Comparison of ENCODE assay signal across 26 cellular contexts in genomic region chr6:78150425-78150824, GRCh38.
DNase-seq lines count a peak whose midpoint lies in the region; ATAC-seq, FAIRE-seq and TF ChIP-seq lines count a peak whose summit lies in the region.
"Had no signal": no experiment of that assay in that cellular context is flagged by ENCODE, and none has a peak within 500 bp of the region (broad histone marks: within the 10 kb centered on the region; RNA-seq: fewer than 3 reads in every experiment).

No MANE protein-coding gene starts in this region.

- BruUV-seq in HepG2 (replicated peaks; lab: Mats Ljungman, UMichigan): no TSS peak
- BruUV-seq in K562 (replicated peaks; lab: Mats Ljungman, UMichigan): no TSS peak

- no peak overlapping the region for H3K4me3 Mint-ChIP-seq in stimulated activated naive B cell treated with anti-CD40 and anti-IgM and Interleukin-4, amounts not matched to agents 10 μg/mL and 1 μg/mL and 100 μg/mL, for 72 hours
- no peak overlapping the region for H3K4me3 Mint-ChIP-seq in natural killer cell
- H3K4me3 Mint-ChIP-seq: CD14-positive monocyte; CD4-positive, alpha-beta memory T cell; CD4-positive, CD25-positive, alpha-beta regulatory T cell; CD8-positive, alpha-beta memory T cell had no signal

- H3K27me3 ChIP-seq in HepG2 (ENCODE audit: control insufficient read depth in 1 of 2, insufficient read depth in 2 of 2, low read length in 2 of 2): no peaks in the 10 kb centered on the region
- no peaks in the 10 kb centered on the region for H3K27me3 ChIP-seq in right lobe of liver
- no peaks in the 10 kb centered on the region for H3K27me3 ChIP-seq in K562 (ENCODE audit: control insufficient read depth in 2 of 2, insufficient read depth in 2 of 2, low read length in 2 of 2)
- H3K27me3 ChIP-seq: BE2C, BLaER1 had no signal

- H3K4me3 ChIP-seq in HepG2 (replicated peaks in 1 of 3; ENCODE audit: insufficient read depth in 1 of 3, low read depth in 2 of 3, low read length in 3 of 3): no peak overlapping the region
- H3K4me3 ChIP-seq in right lobe of liver: no peak overlapping the region
- no peak overlapping the region for H3K4me3 ChIP-seq in K562
- H3K4me3 ChIP-seq: BLaER1, GM12878 had no signal

- POLR2A ChIA-PET in HepG2 (lab: Yijun Ruan, JAX): no interaction called here
- POLR2A ChIA-PET in K562 (lab: Yijun Ruan, JAX): no interaction called here

- H3K4me2 ChIP-seq in HepG2 (ENCODE audit: low read depth, low read length): no peak overlapping the region
- no peak overlapping the region for H3K4me2 ChIP-seq in K562 (ENCODE audit: insufficient read depth, low read length)
- H3K4me2 ChIP-seq: BLaER1 had no signal

- H3K36me3 ChIP-seq in HepG2 (replicated peaks in 1 of 2; ENCODE audit: control insufficient read depth in 1 of 2, insufficient read depth in 2 of 2, low read length in 2 of 2) (no peaks in the 10 kb centered on the region), right lobe of liver (no peaks in the 10 kb centered on the region), K562 (ENCODE audit: control insufficient read depth, insufficient read depth, low read length) (no peaks in the 10 kb centered on the region)
- H3K36me3 ChIP-seq: BE2C, BLaER1 had no signal

- H3K9me3 Mint-ChIP-seq in stimulated activated naive B cell treated with anti-CD40 and anti-IgM and Interleukin-4, amounts not matched to agents 10 μg/mL and 1 μg/mL and 100 μg/mL, for 72 hours: peaks cover 8 to 10% of the 10 kb centered on the region in 2 donors
- peaks cover 4 to 18% of the 10 kb centered on the region in 2 donors for H3K9me3 Mint-ChIP-seq in natural killer cell

- H3K9ac ChIP-seq in HepG2 (ENCODE audit: insufficient read depth, low read depth, low read length): no peak overlapping the region
- no peak overlapping the region for H3K9ac ChIP-seq in K562 (ENCODE audit: insufficient read depth in 1 of 2, low read depth in 2 of 2, low read length in 2 of 2)
- H3K9ac ChIP-seq: BLaER1 had no signal

- H3K4me1 ChIP-seq in HepG2 (ENCODE audit: insufficient read depth, low read length) (no peaks in the 10 kb centered on the region), right lobe of liver (no peaks in the 10 kb centered on the region), K562 (replicated peaks in 1 of 2; ENCODE audit: control insufficient read depth in 2 of 2, insufficient read depth in 2 of 2, low read length in 2 of 2) (no peaks in the 10 kb centered on the region)
- H3K4me1 ChIP-seq: BE2C, BLaER1 had no signal

- CTCF ChIA-PET in HepG2 (lab: Yijun Ruan, JAX; ENCODE audit: low intra/inter-chr PET ratio, low total read pairs): no interaction called here
- CTCF ChIA-PET in K562 (lab: Yijun Ruan, JAX; ENCODE audit: low intra/inter-chr PET ratio): no interaction called here

- H3K4me1 Mint-ChIP-seq in stimulated activated naive B cell treated with anti-CD40 and anti-IgM and Interleukin-4, amounts not matched to agents 10 μg/mL and 1 μg/mL and 100 μg/mL, for 72 hours: no peaks in the 10 kb centered on the region
- H3K4me1 Mint-ChIP-seq in natural killer cell: no peaks in the 10 kb centered on the region
- H3K4me1 Mint-ChIP-seq: CD14-positive monocyte; CD4-positive, alpha-beta memory T cell; CD4-positive, CD25-positive, alpha-beta regulatory T cell; CD8-positive, alpha-beta memory T cell had no signal

- H3K27me3 Mint-ChIP-seq in stimulated activated naive B cell treated with anti-CD40 and anti-IgM and Interleukin-4, amounts not matched to agents 10 μg/mL and 1 μg/mL and 100 μg/mL, for 72 hours: no peaks in the 10 kb centered on the region
- no peaks in the 10 kb centered on the region for H3K27me3 Mint-ChIP-seq in natural killer cell (ENCODE audit: low read depth in 2 of 2)
- H3K27me3 Mint-ChIP-seq: CD4-positive, alpha-beta memory T cell; CD4-positive, CD25-positive, alpha-beta regulatory T cell; CD8-positive, alpha-beta memory T cell had no signal

- peaks cover 76% of the 10 kb centered on the region for H3K9me3 ChIP-seq in HepG2 (ENCODE audit: low read length)
- H3K9me3 ChIP-seq in right lobe of liver: no peaks in the 10 kb centered on the region
- no peaks in the 10 kb centered on the region for H3K9me3 ChIP-seq in K562 (replicated peaks; ENCODE audit: control insufficient read depth, insufficient read depth, low read depth, low read length)
- H3K9me3 ChIP-seq: BE2C, BLaER1 had no signal

- 0% methylated on average over 3 of the region's 3 CpGs for WGBS in HepG2 (ENCODE audit: low lambda C conversion rate)
- WGBS in right lobe of liver (ENCODE audit: insufficient coverage, low coverage, low lambda C conversion rate, missing lambda C conversion rate): 47% methylated on average over 3 of the region's 3 CpGs
- WGBS in K562 (ENCODE audit: insufficient coverage, low coverage, missing lambda C conversion rate): 0% methylated on average over 3 of the region's 3 CpGs

- intact Hi-C loops in HepG2 (cut with micrococcal nuclease; ENCODE audit: unreplicated experiment): no loop called here
- intact Hi-C loops in right lobe of liver (cut with DNase I): no loop called here
- intact Hi-C loops in K562 (cut with micrococcal nuclease): no loop called here
- intact Hi-C loops in natural killer cell (cut with micrococcal nuclease): no loop called here

- H3K27ac ChIP-seq in HepG2 (ENCODE audit: extremely low read length, insufficient read depth, low read length) (no peak overlapping the region), right lobe of liver (no peak overlapping the region), K562 (ENCODE audit: extremely low read depth, low read depth, low read length) (no peak overlapping the region)
- H3K27ac ChIP-seq: 22Rv1, BLaER1 had no signal

- in situ Hi-C loops in HepG2 (cut with HindIII; ENCODE audit: extremely low pct_ligation_motif_present, low pct_unique_long_range_greater_than_20kb): no loop called here
- in situ Hi-C loops in K562 (cut with MboI): no loop called here

- FAIRE-seq in HepG2 (lab: Jason Lieb, UNC): no peak
- no peak for FAIRE-seq in K562 (lab: Jason Lieb, UNC)
- FAIRE-seq: GM12878, GM12892, GM18507 had no signal

- no peak for ATAC-seq in HepG2
- ATAC-seq in right lobe of liver: no peak
- no peak for ATAC-seq in K562
- no peak for ATAC-seq in stimulated activated naive B cell treated with anti-CD40 and anti-IgM and Interleukin-4, amounts not matched to agents 10 μg/mL and 1 μg/mL and 100 μg/mL, for 72 hours (replicated peaks)
- no peak for ATAC-seq in natural killer cell
- ATAC-seq in HG03097 (IDR thresholded peaks at IDR 0.05; ENCODE audit: low FRiP score, unreplicated experiment): no peak
- ATAC-seq: GM12878 had no signal

- TF ChIP-seq EP300 in HepG2 (IDR thresholded peaks at IDR 0.05; ENCODE audit: low read depth in 2 of 2, low read length in 2 of 2): no peak
- no peak for TF ChIP-seq EP300 in HepG2 (CRISPR knock-in tag; IDR thresholded peaks at IDR 0.05; ENCODE audit: borderline replicate concordance)
- no peak for TF ChIP-seq EP300 in K562 (IDR thresholded peaks at IDR 0.05; ENCODE audit: low read length)

- TF ChIP-seq POLR2A in HepG2 (IDR thresholded peaks at IDR 0.05; ENCODE audit: insufficient read depth in 1 of 2, low read depth in 2 of 2, low read length in 2 of 2) (no peak), right lobe of liver (IDR thresholded peaks at IDR 0.05) (no peak), K562 (conservative IDR thresholded peaks at IDR 0.05) (no peak)

- no peaks in the 10 kb centered on the region for H3K9me1 ChIP-seq in K562 (ENCODE audit: control insufficient read depth, insufficient read depth, low read length)

- H4K20me1 ChIP-seq in HepG2 (ENCODE audit: insufficient read depth, low read length) (no peaks in the 10 kb centered on the region), K562 (replicated peaks; ENCODE audit: control insufficient read depth, insufficient read depth, low read length) (no peaks in the 10 kb centered on the region)
- H4K20me1 ChIP-seq: BLaER1 had no signal

- DNase-seq in HepG2 (ENCODE audit: low spot score): no peak
- no peak for DNase-seq in right lobe of liver
- no peak for DNase-seq in K562 (ENCODE audit: extremely low read depth in 1 of 4, low spot score in 3 of 4)
- no peak for DNase-seq in stimulated activated naive B cell treated with anti-CD40 and anti-IgM and Interleukin-4, amounts not matched to agents 10 μg/mL and 1 μg/mL and 100 μg/mL, for 72 hours
- DNase-seq in natural killer cell: no peak
- DNase-seq: ACHN; BE2C; C1 segment of cervical spinal cord; CD4-positive, alpha-beta memory T cell; CD4-positive, CD25-positive, alpha-beta regulatory T cell; CD8-positive, alpha-beta memory T cell; COR-L47; DMS 273 treated with DMSO at 0.1 percent for 48 hours; DMS153; DMS53; DMS79; DND-41; EL; GDM1 had no signal

- no peaks in the 10 kb centered on the region for H3K79me2 ChIP-seq in HepG2 (ENCODE audit: insufficient read depth, low read length)
- H3K79me2 ChIP-seq in K562 (ENCODE audit: control insufficient read depth, insufficient read depth, low read length): no peaks in the 10 kb centered on the region

- no peak overlapping the region for H2AFZ ChIP-seq in HepG2 (ENCODE audit: low read length)
- H2AFZ ChIP-seq in K562 (ENCODE audit: low read depth, low read length): no peak overlapping the region

- TF ChIP-seq CTCF in HepG2 (CRISPR knock-in tag; IDR thresholded peaks at IDR 0.05): no peak
- TF ChIP-seq CTCF in right lobe of liver (IDR thresholded peaks at IDR 0.05): no peak
- TF ChIP-seq CTCF in K562 (IDR thresholded peaks at IDR 0.05 in 2 of 3, conservative IDR thresholded peaks at IDR 0.05 in 1 of 3; ENCODE audit: insufficient read depth in 2 of 3, low read depth in 1 of 3, low read length in 3 of 3): no peak
- no peak for TF ChIP-seq CTCF in natural killer cell (IDR thresholded peaks at IDR 0.05)

- no peak for TF ChIP-seq RAD21 in HepG2 (CRISPR knock-in tag; IDR thresholded peaks at IDR 0.05)
- TF ChIP-seq RAD21 in K562 (CRISPR knock-in tag; conservative IDR thresholded peaks at IDR 0.05 in 1 of 2, IDR thresholded peaks at IDR 0.05 in 1 of 2): no peak

- peak overlapping the region; percentile 37 for H3K27ac Mint-ChIP-seq in stimulated activated naive B cell treated with anti-CD40 and anti-IgM and Interleukin-4, amounts not matched to agents 10 μg/mL and 1 μg/mL and 100 μg/mL, for 72 hours
- no peak overlapping the region for H3K27ac Mint-ChIP-seq in natural killer cell
- H3K27ac Mint-ChIP-seq: CD14-positive monocyte; CD4-positive, alpha-beta memory T cell; CD4-positive, CD25-positive, alpha-beta regulatory T cell; CD8-positive, alpha-beta memory T cell had no signal

- no peaks in the 10 kb centered on the region for H3K36me3 Mint-ChIP-seq in stimulated activated naive B cell treated with anti-CD40 and anti-IgM and Interleukin-4, amounts not matched to agents 10 μg/mL and 1 μg/mL and 100 μg/mL, for 72 hours
- no peaks in the 10 kb centered on the region for H3K36me3 Mint-ChIP-seq in natural killer cell
- H3K36me3 Mint-ChIP-seq: CD14-positive monocyte; CD4-positive, alpha-beta memory T cell; CD4-positive, CD25-positive, alpha-beta regulatory T cell; CD8-positive, alpha-beta memory T cell had no signal

TF ChIP-seq in HepG2, 621 proteins besides CTCF, POLR2A, EP300 and RAD21 (continues in another document):
- TF ChIP-seq NR2F6 (IDR thresholded peaks at IDR 0.05): no peak
- TF ChIP-seq NR2F6 (CRISPR knock-in tag; IDR thresholded peaks at IDR 0.05): no peak

TF ChIP-seq in K562, 482 proteins besides CTCF, POLR2A, EP300 and RAD21 (continues in another document):
- no peak for TF ChIP-seq SIN3A (IDR thresholded peaks at IDR 0.05; ENCODE audit: borderline replicate concordance in 2 of 2, control insufficient read depth in 1 of 2, low read depth in 2 of 2, low read length in 2 of 2)
- TF ChIP-seq ETV1 (tag; conservative IDR thresholded peaks at IDR 0.05; ENCODE audit: low read depth): no peak
- no peak for TF ChIP-seq SNRNP70 (optimal IDR thresholded peaks at IDR 0.05; ENCODE audit: low read depth, low read length)

Comparison
In these comparisons a context has a peak if more than half of its experiments do, and no peak if none do; other contexts are left out.
1. Of the 241 proteins assayed by ChIP-seq in both HepG2 and K562: peak only in HepG2: none; only in K562: MAFG; in both: MAFF and MAFK; in neither: 238.